ENCODE assay signal across 13 cellular contexts in the genomic region with DNA sequence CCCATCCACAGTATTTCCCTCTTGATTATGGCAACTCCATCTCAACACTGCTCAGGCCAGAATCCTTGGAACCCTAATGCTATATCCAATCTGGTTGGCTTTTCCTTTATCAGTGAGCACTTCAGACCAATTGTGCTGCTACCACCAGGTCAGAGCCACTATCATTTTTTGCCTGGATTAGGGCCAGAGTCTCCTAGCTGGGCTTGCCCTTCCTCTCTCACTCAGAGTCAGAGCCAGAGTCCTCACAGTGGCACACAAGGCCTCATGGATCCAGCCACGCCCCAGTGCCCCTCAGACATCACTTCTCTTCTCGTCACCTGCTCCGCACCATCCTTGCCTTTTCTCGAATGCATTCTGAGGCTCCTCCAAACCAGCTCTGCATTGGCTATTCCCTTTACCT.
DNase-seq lines count a peak whose midpoint lies in the region; ATAC-seq, FAIRE-seq and TF ChIP-seq lines count a peak whose summit lies in the region.
"Had no signal": no experiment of that assay in that cellular context is flagged by ENCODE, and none has a peak within 500 bp of the region (broad histone marks: within the 10 kb centered on the region; RNA-seq: fewer than 3 reads in every experiment).

No MANE protein-coding gene starts in this region.

- DNase-seq in Right ventricle myocardium inferior (ENCODE audit: missing footprints): peak; percentile 35
- no peak for DNase-seq in cardiac septum (ENCODE audit: low spot score)
- peak; percentile 15 to 32 for DNase-seq in heart right ventricle
- DNase-seq in right cardiac atrium: no peak
- DNase-seq in mucosa of gallbladder (ENCODE audit: low spot score): no peak
- no peak for DNase-seq in foreskin fibroblast
- DNase-seq in frontal cortex (ENCODE audit: low spot score in 2 of 2): no peak
- no peak for DNase-seq in RPMI8226
- DNase-seq: Caco-2; CD8-positive, alpha-beta memory T cell; DND-41; HCEC 1CT had no signal

- FAIRE-seq in frontal cortex (lab: Jason Lieb, UNC): no peak

- H3K27ac ChIP-seq in heart right ventricle (peak overlapping the region in 1 of 10 donors; percentile 75), right cardiac atrium (ENCODE audit: low read length) (peak overlapping the region; percentile 15)
- H3K27ac ChIP-seq: 22Rv1 had no signal

- intact Hi-C loops in Right ventricle myocardium inferior (cut with DNase I) (no loop called here), cardiac septum (cut with DNase I) (no loop called here), heart right ventricle (cut with DNase I) (no loop called here), right cardiac atrium (cut with DNase I) (no loop called here)

- H3K4me1 ChIP-seq in heart right ventricle: peaks cover 0 to 14% (median 0%) of the 10 kb centered on the region in 9 donors
- peaks cover 2% of the 10 kb centered on the region for H3K4me1 ChIP-seq in right cardiac atrium (ENCODE audit: control insufficient read depth, insufficient read depth, low read length)

- WGBS in heart right ventricle, 2 donors: 80 to 87% methylated on average over 4 of the region's 4 CpGs
- WGBS in right cardiac atrium: 86% methylated on average over 4 of the region's 4 CpGs

- H3K4me3 ChIP-seq in heart right ventricle (no peak overlapping the region), right cardiac atrium (ENCODE audit: low read length) (no peak overlapping the region), foreskin fibroblast (ENCODE audit: low read depth in 1 of 2, low read length in 2 of 2) (no peak overlapping the region)

- TF ChIP-seq CTCF in heart right ventricle (IDR thresholded peaks at IDR 0.05) (no peak), foreskin fibroblast (IDR thresholded peaks at IDR 0.05; ENCODE audit: low read depth, low read length) (no peak)

- H3K27me3 ChIP-seq in heart right ventricle (no peaks in the 10 kb centered on the region), right cardiac atrium (ENCODE audit: control insufficient read depth, insufficient read depth) (no peaks in the 10 kb centered on the region)

- H3K9me3 ChIP-seq in heart right ventricle (peaks cover 0 to 7% (median 0%) of the 10 kb centered on the region in 11 donors), right cardiac atrium (ENCODE audit: control insufficient read depth, low read length) (no peaks in the 10 kb centered on the region)
- H3K9me3 ChIP-seq: Caco-2 had no signal

- ATAC-seq in Right ventricle myocardium inferior (peak; percentile 92), heart right ventricle (peak in 7 of 8 donors; percentile 68 to 95 (median 85)), right cardiac atrium (peak; percentile 56 to 79)

- peaks cover 0 to 100% (median 33%) of the 10 kb centered on the region in 9 donors for H3K36me3 ChIP-seq in heart right ventricle

Comparison
In these comparisons a context has a peak if more than half of its experiments do, and no peak if none do; other contexts are left out.
1. DNase-seq: peak in Right ventricle myocardium inferior (single experiment) and heart right ventricle (2 of 2); none in cardiac septum (single experiment), right cardiac atrium (0 of 3), mucosa of gallbladder (single experiment), foreskin fibroblast (0 of 2), frontal cortex (0 of 2) and RPMI8226 (single experiment).
2. Peak in every context shown above with its lines, with median percentiles within 50 percentile points of each other: ATAC-seq.